Comparison of ENCODE assay signal across 1 cellular context in the genomic region with DNA sequence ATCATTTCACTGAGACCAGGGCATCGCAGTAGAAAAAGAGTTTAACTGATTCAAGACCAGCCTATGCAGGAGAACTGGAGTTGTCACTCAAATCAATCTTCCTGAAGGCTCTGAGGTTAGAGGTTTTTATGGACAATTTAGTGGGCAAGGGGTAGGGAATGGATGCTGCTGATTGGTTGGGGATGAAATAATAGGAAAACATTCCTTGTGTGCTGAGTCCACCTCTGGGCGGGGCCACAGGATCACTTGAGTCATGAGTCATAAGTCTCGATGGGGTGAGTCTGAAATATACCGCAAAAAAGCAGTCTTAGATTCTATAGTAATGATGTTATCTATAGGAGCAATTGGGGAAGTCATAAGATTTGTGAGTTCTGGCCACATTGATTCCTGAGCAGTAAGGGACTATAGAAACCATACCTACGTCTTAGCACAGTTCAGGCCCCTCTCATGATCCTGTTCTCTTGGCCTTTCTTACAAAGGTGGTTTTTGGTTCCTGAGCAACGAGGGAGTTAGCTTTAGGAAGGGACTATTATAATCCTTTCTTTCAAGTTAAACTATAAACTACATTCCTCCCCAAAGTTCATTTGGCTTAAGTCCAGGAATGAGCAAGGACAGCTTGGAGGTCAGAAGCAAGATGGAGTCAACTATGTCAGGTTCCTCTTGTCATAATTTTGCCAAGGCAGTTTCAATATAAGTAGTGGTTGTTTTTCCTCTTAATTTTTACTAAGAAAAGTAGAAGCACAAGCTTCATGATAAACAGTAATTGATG.
TF ChIP-seq lines count a peak whose summit lies in the region.

No MANE protein-coding gene starts in this region.

TF ChIP-seq in HEK293, 187 proteins besides CTCF, POLR2A, EP300 and RAD21 (continued from another document and continues in another):
- TF ChIP-seq, protein P1, sequence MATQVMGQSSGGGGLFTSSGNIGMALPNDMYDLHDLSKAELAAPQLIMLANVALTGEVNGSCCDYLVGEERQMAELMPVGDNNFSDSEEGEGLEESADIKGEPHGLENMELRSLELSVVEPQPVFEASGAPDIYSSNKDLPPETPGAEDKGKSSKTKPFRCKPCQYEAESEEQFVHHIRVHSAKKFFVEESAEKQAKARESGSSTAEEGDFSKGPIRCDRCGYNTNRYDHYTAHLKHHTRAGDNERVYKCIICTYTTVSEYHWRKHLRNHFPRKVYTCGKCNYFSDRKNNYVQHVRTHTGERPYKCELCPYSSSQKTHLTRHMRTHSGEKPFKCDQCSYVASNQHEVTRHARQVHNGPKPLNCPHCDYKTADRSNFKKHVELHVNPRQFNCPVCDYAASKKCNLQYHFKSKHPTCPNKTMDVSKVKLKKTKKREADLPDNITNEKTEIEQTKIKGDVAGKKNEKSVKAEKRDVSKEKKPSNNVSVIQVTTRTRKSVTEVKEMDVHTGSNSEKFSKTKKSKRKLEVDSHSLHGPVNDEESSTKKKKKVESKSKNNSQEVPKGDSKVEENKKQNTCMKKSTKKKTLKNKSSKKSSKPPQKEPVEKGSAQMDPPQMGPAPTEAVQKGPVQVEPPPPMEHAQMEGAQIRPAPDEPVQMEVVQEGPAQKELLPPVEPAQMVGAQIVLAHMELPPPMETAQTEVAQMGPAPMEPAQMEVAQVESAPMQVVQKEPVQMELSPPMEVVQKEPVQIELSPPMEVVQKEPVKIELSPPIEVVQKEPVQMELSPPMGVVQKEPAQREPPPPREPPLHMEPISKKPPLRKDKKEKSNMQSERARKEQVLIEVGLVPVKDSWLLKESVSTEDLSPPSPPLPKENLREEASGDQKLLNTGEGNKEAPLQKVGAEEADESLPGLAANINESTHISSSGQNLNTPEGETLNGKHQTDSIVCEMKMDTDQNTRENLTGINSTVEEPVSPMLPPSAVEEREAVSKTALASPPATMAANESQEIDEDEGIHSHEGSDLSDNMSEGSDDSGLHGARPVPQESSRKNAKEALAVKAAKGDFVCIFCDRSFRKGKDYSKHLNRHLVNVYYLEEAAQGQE (tag by site-specific recombination; IDR thresholded peaks at IDR 0.05) = no peak
- TF ChIP-seq HOXA7 (CRISPR knock-in tag; IDR thresholded peaks at IDR 0.05; ENCODE audit: borderline replicate concordance) = no peak
- TF ChIP-seq ZNF473 (tag by site-specific recombination; IDR thresholded peaks at IDR 0.05) = no peak
- TF ChIP-seq YY2 (tag by site-specific recombination; IDR thresholded peaks at IDR 0.05) = no peak
- TF ChIP-seq ZXDB (tag by site-specific recombination; IDR thresholded peaks at IDR 0.05) = no peak
- TF ChIP-seq ZNF639 (tag by site-specific recombination; IDR thresholded peaks at IDR 0.05) = no peak
- TF ChIP-seq, protein P2, sequence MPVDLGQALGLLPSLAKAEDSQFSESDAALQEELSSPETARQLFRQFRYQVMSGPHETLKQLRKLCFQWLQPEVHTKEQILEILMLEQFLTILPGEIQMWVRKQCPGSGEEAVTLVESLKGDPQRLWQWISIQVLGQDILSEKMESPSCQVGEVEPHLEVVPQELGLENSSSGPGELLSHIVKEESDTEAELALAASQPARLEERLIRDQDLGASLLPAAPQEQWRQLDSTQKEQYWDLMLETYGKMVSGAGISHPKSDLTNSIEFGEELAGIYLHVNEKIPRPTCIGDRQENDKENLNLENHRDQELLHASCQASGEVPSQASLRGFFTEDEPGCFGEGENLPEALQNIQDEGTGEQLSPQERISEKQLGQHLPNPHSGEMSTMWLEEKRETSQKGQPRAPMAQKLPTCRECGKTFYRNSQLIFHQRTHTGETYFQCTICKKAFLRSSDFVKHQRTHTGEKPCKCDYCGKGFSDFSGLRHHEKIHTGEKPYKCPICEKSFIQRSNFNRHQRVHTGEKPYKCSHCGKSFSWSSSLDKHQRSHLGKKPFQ (tag by site-specific recombination; IDR thresholded peaks at IDR 0.05) = no peak
- no peak for TF ChIP-seq ZNF121 (tag by site-specific recombination; IDR thresholded peaks at IDR 0.05)
- no peak for TF ChIP-seq ZNF132 (tag by site-specific recombination; IDR thresholded peaks at IDR 0.05; ENCODE audit: borderline replicate concordance)
- TF ChIP-seq ZNF148 (tag by site-specific recombination; IDR thresholded peaks at IDR 0.05; ENCODE audit: borderline replicate concordance) = no peak
- TF ChIP-seq, protein P3, sequence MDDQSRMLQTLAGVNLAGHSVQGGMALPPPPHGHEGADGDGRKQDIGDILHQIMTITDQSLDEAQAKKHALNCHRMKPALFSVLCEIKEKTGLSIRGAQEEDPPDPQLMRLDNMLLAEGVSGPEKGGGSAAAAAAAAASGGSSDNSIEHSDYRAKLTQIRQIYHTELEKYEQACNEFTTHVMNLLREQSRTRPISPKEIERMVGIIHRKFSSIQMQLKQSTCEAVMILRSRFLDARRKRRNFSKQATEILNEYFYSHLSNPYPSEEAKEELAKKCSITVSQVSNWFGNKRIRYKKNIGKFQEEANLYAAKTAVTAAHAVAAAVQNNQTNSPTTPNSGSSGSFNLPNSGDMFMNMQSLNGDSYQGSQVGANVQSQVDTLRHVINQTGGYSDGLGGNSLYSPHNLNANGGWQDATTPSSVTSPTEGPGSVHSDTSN (CRISPR knock-in tag; IDR thresholded peaks at IDR 0.05) = no peak
- no peak for TF ChIP-seq ZIC2 (tag by site-specific recombination; IDR thresholded peaks at IDR 0.05)
- TF ChIP-seq ZNF112 (tag by site-specific recombination; IDR thresholded peaks at IDR 0.05) = no peak
- no peak for TF ChIP-seq KLF7 (tag by site-specific recombination; IDR thresholded peaks at IDR 0.05; ENCODE audit: borderline replicate concordance)
- no peak for TF ChIP-seq ZNF23 (tag by site-specific recombination; IDR thresholded peaks at IDR 0.05; ENCODE audit: borderline replicate concordance)
- no peak for TF ChIP-seq ZNF768 (tag by site-specific recombination; IDR thresholded peaks at IDR 0.05)
- TF ChIP-seq ZNF654 (tag by site-specific recombination; IDR thresholded peaks at IDR 0.05; ENCODE audit: low read depth) = no peak
- TF ChIP-seq ZNF114 (tag by site-specific recombination; IDR thresholded peaks at IDR 0.05) = no peak
- TF ChIP-seq ZNF501 (tag by site-specific recombination; IDR thresholded peaks at IDR 0.05) = no peak
- TF ChIP-seq ZNF529 (tag by site-specific recombination; IDR thresholded peaks at IDR 0.05; ENCODE audit: insufficient replicate concordance) = no peak
- TF ChIP-seq ZNF274 (IDR thresholded peaks at IDR 0.05; ENCODE audit: low read length) = no peak
- no peak for TF ChIP-seq ZNF274 (tag by site-specific recombination; IDR thresholded peaks at IDR 0.05; ENCODE audit: borderline replicate concordance)
- TF ChIP-seq ZNF558 (tag by site-specific recombination; IDR thresholded peaks at IDR 0.05) = peak; percentile 38; the same call in 1 of the 2 replicates
- no peak for TF ChIP-seq ZNF596 (tag by site-specific recombination; IDR thresholded peaks at IDR 0.05)
- TF ChIP-seq ZNF214 (tag by site-specific recombination; IDR thresholded peaks at IDR 0.05; ENCODE audit: borderline replicate concordance) = no peak
- TF ChIP-seq ZNF221 (tag by site-specific recombination; IDR thresholded peaks at IDR 0.05; ENCODE audit: borderline replicate concordance) = no peak
- 0 out of 2 replicates have a peak, but pooled peaks have one; percentile 10 for TF ChIP-seq ZBTB21 (tag by site-specific recombination; IDR thresholded peaks at IDR 0.05)
- TF ChIP-seq ZNF350 (tag by site-specific recombination; IDR thresholded peaks at IDR 0.05) = no peak
- TF ChIP-seq KLF1 (tag by site-specific recombination; IDR thresholded peaks at IDR 0.05) = no peak
- TF ChIP-seq ZNF184 (tag by site-specific recombination; IDR thresholded peaks at IDR 0.05) = no peak
- no peak for TF ChIP-seq ZNF776 (tag by site-specific recombination; IDR thresholded peaks at IDR 0.05; ENCODE audit: borderline replicate concordance)
- no peak for TF ChIP-seq ZNF707 (tag by site-specific recombination; IDR thresholded peaks at IDR 0.05)
- no peak for TF ChIP-seq ZNF239 (tag by site-specific recombination; IDR thresholded peaks at IDR 0.05)
- no peak for TF ChIP-seq SCRT2 (tag by site-specific recombination; IDR thresholded peaks at IDR 0.05)
- no peak for TF ChIP-seq ZNF24 (tag by site-specific recombination; IDR thresholded peaks at IDR 0.05)
- no peak for TF ChIP-seq ZNF223 (tag by site-specific recombination; IDR thresholded peaks at IDR 0.05)
- no peak for TF ChIP-seq ZNF626 (tag by site-specific recombination; IDR thresholded peaks at IDR 0.05)
- TF ChIP-seq, protein P4, sequence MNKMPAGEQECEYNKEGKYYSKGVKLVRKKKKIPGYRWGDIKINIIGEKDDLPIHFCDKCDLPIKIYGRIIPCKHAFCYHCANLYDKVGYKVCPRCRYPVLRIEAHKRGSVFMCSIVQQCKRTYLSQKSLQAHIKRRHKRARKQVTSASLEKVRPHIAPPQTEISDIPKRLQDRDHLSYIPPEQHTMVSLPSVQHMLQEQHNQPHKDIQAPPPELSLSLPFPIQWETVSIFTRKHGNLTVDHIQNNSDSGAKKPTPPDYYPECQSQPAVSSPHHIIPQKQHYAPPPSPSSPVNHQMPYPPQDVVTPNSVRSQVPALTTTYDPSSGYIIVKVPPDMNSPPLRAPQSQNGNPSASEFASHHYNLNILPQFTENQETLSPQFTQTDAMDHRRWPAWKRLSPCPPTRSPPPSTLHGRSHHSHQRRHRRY (tag by site-specific recombination; IDR thresholded peaks at IDR 0.05) = no peak
- TF ChIP-seq ZFHX2 (tag by site-specific recombination; conservative IDR thresholded peaks at IDR 0.05) = no peak
- TF ChIP-seq ZNF341 (tag by site-specific recombination; IDR thresholded peaks at IDR 0.05; ENCODE audit: low read depth) = no peak
- no peak for TF ChIP-seq ZNF544 (tag by site-specific recombination; IDR thresholded peaks at IDR 0.05)
- TF ChIP-seq ZNF10 (tag by site-specific recombination; IDR thresholded peaks at IDR 0.05) = no peak
- TF ChIP-seq MEIS1 (CRISPR knock-in tag; IDR thresholded peaks at IDR 0.05; ENCODE audit: borderline replicate concordance) = no peak
- TF ChIP-seq ZNF560 (tag by site-specific recombination; IDR thresholded peaks at IDR 0.05; ENCODE audit: borderline replicate concordance) = no peak
- TF ChIP-seq ZBTB8A (tag by site-specific recombination; IDR thresholded peaks at IDR 0.05) = no peak
- TF ChIP-seq ZNF423 (tag by site-specific recombination; IDR thresholded peaks at IDR 0.05) = no peak
- TF ChIP-seq ZNF791 (tag by site-specific recombination; IDR thresholded peaks at IDR 0.05) = no peak
- TF ChIP-seq ZNF76 (tag by site-specific recombination; IDR thresholded peaks at IDR 0.05; ENCODE audit: borderline replicate concordance, low read depth) = no peak
- TF ChIP-seq, protein P5, sequence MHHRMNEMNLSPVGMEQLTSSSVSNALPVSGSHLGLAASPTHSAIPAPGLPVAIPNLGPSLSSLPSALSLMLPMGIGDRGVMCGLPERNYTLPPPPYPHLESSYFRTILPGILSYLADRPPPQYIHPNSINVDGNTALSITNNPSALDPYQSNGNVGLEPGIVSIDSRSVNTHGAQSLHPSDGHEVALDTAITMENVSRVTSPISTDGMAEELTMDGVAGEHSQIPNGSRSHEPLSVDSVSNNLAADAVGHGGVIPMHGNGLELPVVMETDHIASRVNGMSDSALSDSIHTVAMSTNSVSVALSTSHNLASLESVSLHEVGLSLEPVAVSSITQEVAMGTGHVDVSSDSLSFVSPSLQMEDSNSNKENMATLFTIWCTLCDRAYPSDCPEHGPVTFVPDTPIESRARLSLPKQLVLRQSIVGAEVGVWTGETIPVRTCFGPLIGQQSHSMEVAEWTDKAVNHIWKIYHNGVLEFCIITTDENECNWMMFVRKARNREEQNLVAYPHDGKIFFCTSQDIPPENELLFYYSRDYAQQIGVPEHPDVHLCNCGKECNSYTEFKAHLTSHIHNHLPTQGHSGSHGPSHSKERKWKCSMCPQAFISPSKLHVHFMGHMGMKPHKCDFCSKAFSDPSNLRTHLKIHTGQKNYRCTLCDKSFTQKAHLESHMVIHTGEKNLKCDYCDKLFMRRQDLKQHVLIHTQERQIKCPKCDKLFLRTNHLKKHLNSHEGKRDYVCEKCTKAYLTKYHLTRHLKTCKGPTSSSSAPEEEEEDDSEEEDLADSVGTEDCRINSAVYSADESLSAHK (tag by site-specific recombination; IDR thresholded peaks at IDR 0.05) = no peak
- TF ChIP-seq OSR2 (tag by site-specific recombination; IDR thresholded peaks at IDR 0.05) = no peak
- TF ChIP-seq, protein P6, sequence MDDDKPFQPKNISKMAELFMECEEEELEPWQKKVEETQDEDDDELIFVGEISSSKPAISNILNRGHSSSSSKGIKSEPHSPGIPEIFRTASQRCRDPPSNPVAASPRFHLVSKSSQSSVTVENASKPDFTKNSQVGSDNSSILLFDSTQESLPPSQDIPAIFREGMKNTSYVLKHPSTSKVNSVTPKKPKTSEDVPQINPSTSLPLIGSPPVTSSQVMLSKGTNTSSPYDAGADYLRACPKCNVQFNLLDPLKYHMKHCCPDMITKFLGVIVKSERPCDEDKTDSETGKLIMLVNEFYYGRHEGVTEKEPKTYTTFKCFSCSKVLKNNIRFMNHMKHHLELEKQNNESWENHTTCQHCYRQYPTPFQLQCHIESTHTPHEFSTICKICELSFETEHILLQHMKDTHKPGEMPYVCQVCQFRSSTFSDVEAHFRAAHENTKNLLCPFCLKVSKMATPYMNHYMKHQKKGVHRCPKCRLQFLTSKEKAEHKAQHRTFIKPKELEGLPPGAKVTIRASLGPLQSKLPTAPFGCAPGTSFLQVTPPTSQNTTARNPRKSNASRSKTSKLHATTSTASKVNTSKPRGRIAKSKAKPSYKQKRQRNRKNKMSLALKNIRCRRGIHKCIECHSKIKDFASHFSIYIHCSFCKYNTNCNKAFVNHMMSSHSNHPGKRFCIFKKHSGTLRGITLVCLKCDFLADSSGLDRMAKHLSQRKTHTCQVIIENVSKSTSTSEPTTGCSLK (tag by site-specific recombination; IDR thresholded peaks at IDR 0.05) = no peak
